8 cellular contexts compared by ENCODE assay signal in genomic region chr1:206479164-206480125, GRCh38. TPM values are rescaled to one million over a fixed set of nuclear protein-coding genes. Genes with fewer than 3 reads are reported as not detected.
DNase-seq lines count a peak whose midpoint lies in the region; ATAC-seq and TF ChIP-seq lines count a peak whose summit lies in the region.

No MANE protein-coding gene starts in this region.

- peak; percentile 77 for ATAC-seq in memory B cell (ENCODE audit: low read depth)
- no peak for ATAC-seq in GM21737 (IDR thresholded peaks at IDR 0.05; ENCODE audit: unreplicated experiment)

- H3K4me3 ChIP-seq in CD4-positive, alpha-beta memory T cell (ENCODE audit: low read length in 2 of 2): no peak overlapping the region
- no peak overlapping the region for H3K4me3 ChIP-seq in HFF-Myc (replicated peaks; ENCODE audit: low read depth, low read length)

- DNase-seq in CD4-positive, alpha-beta memory T cell: peak; percentile 46 to 67 (median 52)
- DNase-seq in HFF-Myc (ENCODE audit: extremely low read depth, low read depth) (no peak), NCI-H774 (lab: John Stamatoyannopoulos, UW) (peak; percentile 28), ecto neural progenitor cell (ENCODE audit: low spot score) (peak; percentile 71), memory B cell (ENCODE audit: low spot score in 2 of 2) (peak; percentile 54 to 62)
- DNase-seq in activated CD4-positive, alpha-beta memory T cell treated with anti-CD3 and anti-CD28 coated beads for 36 hours: peak; percentile 79
- peak; percentile 47 to 51 for DNase-seq in stimulated activated CD8-positive, alpha-beta memory T cell treated with anti-CD3 and anti-CD28 coated beads, Interleukin-7, amount 100 ng/mL, for 4 hours (ENCODE audit: low read depth in 2 of 2)

- CTCF ChIA-PET in CD4-positive, alpha-beta memory T cell (lab: Charles Lee; ENCODE audit: partially characterized antibody): interaction anchor here (0.6 to 15.1 kb wide), 31 partner anchors 9 to 269 kb away, joined by 3 to 274 read pairs (median 4); partner anchors contain the start of genes DYRK3 and IKBKE
- CTCF ChIA-PET in activated CD4-positive, alpha-beta memory T cell treated with anti-CD3 and anti-CD28 coated beads for 36 hours (lab: Charles Lee): interaction anchor here (0.6 to 6.4 kb wide), 45 partner anchors 8 to 1039 kb away, joined by 3 to 77 read pairs (median 4); partner anchors contain the start of genes DYRK3, EIF2D, IKBKE and RASSF5

- POLR2A ChIA-PET in CD4-positive, alpha-beta memory T cell (lab: Charles Lee; ENCODE audit: partially characterized antibody): interaction anchor here (1.1 to 1.9 kb wide), 7 partner anchors 9 to 156 kb away, joined by 3 to 19 read pairs (median 5); partner anchors contain the start of genes DYRK3, IKBKE and RASSF5
- POLR2A ChIA-PET in activated CD4-positive, alpha-beta memory T cell treated with anti-CD3 and anti-CD28 coated beads for 36 hours (lab: Charles Lee): interaction anchor here (1.1 to 1.3 kb wide), 2 partner anchors 8 to 9 kb away, joined by 3 read pairs; partner anchors contain the start of gene IKBKE

- no peaks in the 10 kb centered on the region for H3K27me3 Mint-ChIP-seq in CD4-positive, alpha-beta memory T cell
- no peaks in the 10 kb centered on the region for H3K27me3 Mint-ChIP-seq in activated CD4-positive, alpha-beta memory T cell treated with anti-CD3 and anti-CD28 coated beads for 36 hours
- H3K27me3 Mint-ChIP-seq in memory B cell: no peaks in the 10 kb centered on the region

- no peak overlapping the region for H3K27ac ChIP-seq in CD4-positive, alpha-beta memory T cell (ENCODE audit: low read depth, low read length)

- peak overlapping the region in 5 of 7 donors; percentile 8 to 80 (median 78) for H3K27ac Mint-ChIP-seq in CD4-positive, alpha-beta memory T cell
- peak overlapping the region; percentile 26 for H3K27ac Mint-ChIP-seq in activated CD4-positive, alpha-beta memory T cell treated with anti-CD3 and anti-CD28 coated beads for 36 hours
- no peak overlapping the region for H3K27ac Mint-ChIP-seq in memory B cell

- H3K4me1 ChIP-seq in CD4-positive, alpha-beta memory T cell (ENCODE audit: insufficient read depth, low read length): peaks cover 21% of the 10 kb centered on the region

- H3K36me3 Mint-ChIP-seq in CD4-positive, alpha-beta memory T cell: peaks cover 41 to 83% of the 10 kb centered on the region in 2 donors
- H3K36me3 Mint-ChIP-seq in activated CD4-positive, alpha-beta memory T cell treated with anti-CD3 and anti-CD28 coated beads for 36 hours: peaks cover 32% of the 10 kb centered on the region
- H3K36me3 Mint-ChIP-seq in memory B cell: peaks cover 29% of the 10 kb centered on the region

- TF ChIP-seq CTCF in HFF-Myc (IDR thresholded peaks at IDR 0.05; ENCODE audit: low read depth, low read length, missing control alignments): peak; percentile 85

- intact Hi-C loops in CD4-positive, alpha-beta memory T cell (cut with micrococcal nuclease): loop anchor here (1.0 to 10.0 kb wide), 4 partner anchors 8 to 435 kb away; no protein-coding TSS in a partner anchor
- intact Hi-C loops in activated CD4-positive, alpha-beta memory T cell treated with anti-CD3 and anti-CD28 coated beads for 36 hours (cut with micrococcal nuclease): loop anchor here (2.0 to 10.0 kb wide), 2 partner anchors 17 to 445 kb away; partner anchors contain the start of gene FCMR

- peaks cover 85% of the 10 kb centered on the region for H3K36me3 ChIP-seq in CD4-positive, alpha-beta memory T cell (ENCODE audit: insufficient read depth, low read length)

- no peaks in the 10 kb centered on the region for H3K27me3 ChIP-seq in CD4-positive, alpha-beta memory T cell (ENCODE audit: insufficient read depth, low read length)

- H3K4me3 Mint-ChIP-seq in CD4-positive, alpha-beta memory T cell: no peak overlapping the region
- no peak overlapping the region for H3K4me3 Mint-ChIP-seq in activated CD4-positive, alpha-beta memory T cell treated with anti-CD3 and anti-CD28 coated beads for 36 hours
- no peak overlapping the region for H3K4me3 Mint-ChIP-seq in memory B cell

- H3K9me3 ChIP-seq in CD4-positive, alpha-beta memory T cell (ENCODE audit: control insufficient read depth in 1 of 2, low read length in 2 of 2): no peaks in the 10 kb centered on the region

- peaks cover 0 to 1% (median 0%) of the 10 kb centered on the region in 8 donors for H3K9me3 Mint-ChIP-seq in CD4-positive, alpha-beta memory T cell
- H3K9me3 Mint-ChIP-seq in activated CD4-positive, alpha-beta memory T cell treated with anti-CD3 and anti-CD28 coated beads for 36 hours: no peaks in the 10 kb centered on the region
- H3K9me3 Mint-ChIP-seq in memory B cell: no peaks in the 10 kb centered on the region

- peaks cover 5 to 18% (median 12%) of the 10 kb centered on the region in 4 donors for H3K4me1 Mint-ChIP-seq in CD4-positive, alpha-beta memory T cell
- H3K4me1 Mint-ChIP-seq in activated CD4-positive, alpha-beta memory T cell treated with anti-CD3 and anti-CD28 coated beads for 36 hours (ENCODE audit: low read depth): peaks cover 37% of the 10 kb centered on the region
- H3K4me1 Mint-ChIP-seq in memory B cell: peaks cover 5% of the 10 kb centered on the region

RNA-seq across cellular contexts. Expression of gene IKBKE, which starts 9.2 kb away (rescaled TPM):
- 10 to 100 TPM; 81.8 to 92.3 TPM for total RNA-seq in CD4-positive, alpha-beta memory T cell
- 10 to 100 TPM; 46.8 to 56.3 TPM for polyA plus RNA-seq in CD4-positive, alpha-beta memory T cell
- 10 to 100 TPM; 18.4 to 19.4 TPM for total RNA-seq in activated CD4-positive, alpha-beta memory T cell treated with anti-CD3 and anti-CD28 coated beads for 36 hours

RNA-seq across cellular contexts. Expression of gene RASSF5, which starts 27.9 kb away (rescaled TPM):
- total RNA-seq in CD4-positive, alpha-beta memory T cell: 100 to 1,000 TPM; 186 to 190 TPM
- 100 to 1,000 TPM; 249 to 298 TPM for polyA plus RNA-seq in CD4-positive, alpha-beta memory T cell
- 100 to 1,000 TPM; 203 TPM for total RNA-seq in activated CD4-positive, alpha-beta memory T cell treated with anti-CD3 and anti-CD28 coated beads for 36 hours

Comparison
In these comparisons a context has a peak if more than half of its experiments do, and no peak if none do; other contexts are left out.
1. RNA of gene IKBKE, which starts 9.2 kb away (total RNA-seq): 81.8 to 92.3 TPM in CD4-positive, alpha-beta memory T cell; 18.4 to 19.4 TPM in activated CD4-positive, alpha-beta memory T cell treated with anti-CD3 and anti-CD28 coated beads for 36 hours; every median in the first group is over 4 times any median in the second.